11 cellular contexts compared by ENCODE assay signal in the genomic region with DNA sequence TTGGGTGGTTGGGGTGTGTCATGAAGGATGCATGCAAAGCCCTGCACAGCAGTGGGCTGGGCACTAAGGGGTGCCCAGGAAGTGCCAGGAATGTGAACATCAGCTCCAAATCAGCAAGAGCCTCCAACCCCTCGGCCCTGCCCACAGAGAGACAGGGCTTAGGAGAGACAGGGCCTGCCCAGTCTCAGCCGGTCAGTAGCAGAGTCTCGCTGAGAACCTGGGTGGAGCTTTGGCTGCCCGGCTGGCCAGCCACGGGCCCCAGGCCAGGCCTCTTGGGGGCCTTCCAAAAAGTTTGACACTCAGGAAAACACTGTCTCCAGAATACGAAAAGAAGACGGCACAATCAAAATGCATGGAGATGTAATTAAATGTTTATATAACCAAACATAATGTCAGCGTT. TPM values are rescaled to one million over a fixed set of nuclear protein-coding genes. Genes with fewer than 3 reads are reported as not detected.
DNase-seq lines count a peak whose midpoint lies in the region; ATAC-seq, FAIRE-seq and TF ChIP-seq lines count a peak whose summit lies in the region.
"Had no signal": no experiment of that assay in that cellular context is flagged by ENCODE, and none has a peak within 500 bp of the region (broad histone marks: within the 10 kb centered on the region; RNA-seq: fewer than 3 reads in every experiment).

No MANE protein-coding gene starts in this region.

- intact Hi-C loops in right lobe of liver (cut with DNase I) = no loop called here
- intact Hi-C loops in HepG2 (cut with micrococcal nuclease; ENCODE audit: unreplicated experiment) = no loop called here
- intact Hi-C loops in aorta (cut with DNase I) = loop anchor here in 1 of 2 donors (10.0 kb wide), 1 partner anchor 149 kb away; the partner anchor contains the start of genes CFAP99 and ZFYVE28
- intact Hi-C loops in OCI-LY7 (cut with micrococcal nuclease; ENCODE audit: unreplicated experiment) = no loop called here
- intact Hi-C loops in activated CD4-positive, alpha-beta memory T cell treated with anti-CD3 and anti-CD28 coated beads for 36 hours (cut with micrococcal nuclease) = no loop called here

- H3K4me3 ChIP-seq in right lobe of liver (no peak overlapping the region), HepG2 (replicated peaks in 1 of 3; ENCODE audit: insufficient read depth in 1 of 3, low read depth in 2 of 3, low read length in 3 of 3) (no peak overlapping the region), gastroesophageal sphincter (no peak overlapping the region), aorta (ENCODE audit: low read length in 2 of 2) (no peak overlapping the region), OCI-LY7 (ENCODE audit: low read depth, low read length, poor library complexity, severe bottlenecking) (no peak overlapping the region)
- H3K4me3 ChIP-seq: HAP-1 had no signal

- H3K79me2 ChIP-seq in HepG2 (ENCODE audit: insufficient read depth, low read length) (peaks cover under 1% of the 10 kb centered on the region), OCI-LY7 (ENCODE audit: insufficient read depth, low read depth, low read length) (no peaks in the 10 kb centered on the region)

- BruUV-seq in HepG2 (replicated peaks; lab: Mats Ljungman, UMichigan) (no TSS peak), OCI-LY7 (replicated peaks; lab: Mats Ljungman, UMichigan) (no TSS peak)

- H3K4me1 ChIP-seq in right lobe of liver = peaks cover 0 to 14% (median 1%) of the 10 kb centered on the region in 4 donors
- H3K4me1 ChIP-seq in HepG2 (ENCODE audit: insufficient read depth, low read length) = peaks cover 14% of the 10 kb centered on the region
- peaks cover 4 to 53% (median 17%) of the 10 kb centered on the region in 3 donors for H3K4me1 ChIP-seq in gastroesophageal sphincter
- no peaks in the 10 kb centered on the region for H3K4me1 ChIP-seq in aorta (ENCODE audit: control insufficient read depth in 1 of 2, insufficient read depth in 2 of 2, low read length in 2 of 2)
- H3K4me1 ChIP-seq in OCI-LY7 (ENCODE audit: insufficient read depth, low read length, poor library complexity, severe bottlenecking) = peaks cover 17% of the 10 kb centered on the region
- H3K4me1 ChIP-seq: HAP-1 had no signal

- TF ChIP-seq POLR2A in right lobe of liver (IDR thresholded peaks at IDR 0.05) (no peak), HepG2 (IDR thresholded peaks at IDR 0.05; ENCODE audit: insufficient read depth in 1 of 2, low read depth in 2 of 2, low read length in 2 of 2) (no peak), gastroesophageal sphincter (IDR thresholded peaks at IDR 0.05) (no peak)

- H3K27me3 ChIP-seq in right lobe of liver = no peaks in the 10 kb centered on the region
- peaks cover 22 to 59% of the 10 kb centered on the region in 2 experiments; a peak in 4 of 5 replicates for H3K27me3 ChIP-seq in HepG2 (ENCODE audit: control insufficient read depth in 1 of 2, insufficient read depth in 2 of 2, low read length in 2 of 2)
- H3K27me3 ChIP-seq in gastroesophageal sphincter = no peaks in the 10 kb centered on the region
- H3K27me3 ChIP-seq in aorta (ENCODE audit: control insufficient read depth in 1 of 2, insufficient read depth in 2 of 2, low read length in 1 of 2) = no peaks in the 10 kb centered on the region

- H3K9me3 Mint-ChIP-seq in activated CD4-positive, alpha-beta memory T cell treated with anti-CD3 and anti-CD28 coated beads for 36 hours = no peaks in the 10 kb centered on the region

- no peaks in the 10 kb centered on the region for H3K27me3 Mint-ChIP-seq in activated CD4-positive, alpha-beta memory T cell treated with anti-CD3 and anti-CD28 coated beads for 36 hours

- DNase-seq in right lobe of liver = peak; percentile 68 to 84 (median 77)
- no peak for DNase-seq in HepG2 (ENCODE audit: low spot score)
- peak in 29 of 56 donors; percentile 12 to 73 (median 38) for DNase-seq in nucleus accumbens (lab: John Stamatoyannopoulos, UW)
- DNase-seq in aorta = peak; percentile 77 to 89
- DNase-seq in OCI-LY7 (ENCODE audit: low spot score) = no peak
- no peak for DNase-seq in activated CD4-positive, alpha-beta memory T cell treated with anti-CD3 and anti-CD28 coated beads for 36 hours
- no peak for DNase-seq in stimulated activated naive CD4-positive, alpha-beta T cell treated with Interleukin-2 at 50 U/mL for 16 hours (lab: John Stamatoyannopoulos, UW)
- DNase-seq: activated CD8-positive, alpha-beta memory T cell treated with anti-CD3 and anti-CD28 coated beads, Interleukin-2, amount 50 U/mL, for 4 hours; central memory CD4-positive, alpha-beta T cell had no signal

- no peaks in the 10 kb centered on the region for H4K20me1 ChIP-seq in HepG2 (ENCODE audit: insufficient read depth, low read length)
- H4K20me1 ChIP-seq in OCI-LY7 (ENCODE audit: insufficient read depth, low read length) = no peaks in the 10 kb centered on the region

- WGBS in right lobe of liver (ENCODE audit: insufficient coverage, low coverage, low lambda C conversion rate, missing lambda C conversion rate) = 22% methylated on average over 6 of the region's 8 CpGs
- 16% methylated on average over 6 of the region's 8 CpGs for WGBS in HepG2 (ENCODE audit: low lambda C conversion rate)
- WGBS in gastroesophageal sphincter (ENCODE audit: low coverage in 1 of 2), 2 donors = 7 to 10% methylated on average over 3 to 7 of the region's 8 CpGs
- 6 to 7% methylated on average over 8 of the region's 8 CpGs for WGBS in aorta, 2 donors

- no peaks in the 10 kb centered on the region for H3K9me2 ChIP-seq in OCI-LY7 (ENCODE audit: insufficient read depth, low read length)

- H3K9ac ChIP-seq in HepG2 (ENCODE audit: insufficient read depth, low read depth, low read length) = no peak overlapping the region

- peak in 2 of 4 donors; percentile 10 to 17 for ATAC-seq in right lobe of liver
- ATAC-seq in HepG2 = no peak
- no peak for ATAC-seq in gastroesophageal sphincter
- no peak for ATAC-seq in aorta (ENCODE audit: low FRiP score)

- no peak for FAIRE-seq in HepG2 (lab: Jason Lieb, UNC)

- CTCF ChIA-PET in HepG2 (lab: Yijun Ruan, JAX; ENCODE audit: low intra/inter-chr PET ratio, low total read pairs) (no interaction called here), OCI-LY7 (lab: Charles Lee; ENCODE audit: unreplicated experiment) (no interaction called here)
- CTCF ChIA-PET in activated CD4-positive, alpha-beta memory T cell treated with anti-CD3 and anti-CD28 coated beads for 36 hours (lab: Charles Lee) = interaction anchor here (0.6 kb wide), 1 partner anchor 228 kb away, joined by 3 read pairs; no protein-coding TSS in a partner anchor

- in situ Hi-C loops in HepG2 (cut with HindIII; ENCODE audit: extremely low pct_ligation_motif_present, low pct_unique_long_range_greater_than_20kb) = no loop called here

- H3K36me3 ChIP-seq in right lobe of liver (no peaks in the 10 kb centered on the region), HepG2 (replicated peaks in 1 of 2; ENCODE audit: control insufficient read depth in 1 of 2, insufficient read depth in 2 of 2, low read length in 2 of 2) (no peaks in the 10 kb centered on the region), gastroesophageal sphincter (peaks cover 0 to 10% of the 10 kb centered on the region in 2 donors), aorta (ENCODE audit: control insufficient read depth in 1 of 2, insufficient read depth in 2 of 2, low read length in 1 of 2) (no peaks in the 10 kb centered on the region), OCI-LY7 (ENCODE audit: insufficient read depth, low read length) (no peaks in the 10 kb centered on the region)
- H3K36me3 ChIP-seq: HAP-1 had no signal

- no peak overlapping the region for H3K27ac ChIP-seq in right lobe of liver
- H3K27ac ChIP-seq in HepG2 (ENCODE audit: extremely low read length, insufficient read depth, low read length) = no peak overlapping the region
- H3K27ac ChIP-seq in gastroesophageal sphincter = peak overlapping the region in 3 of 4 donors; percentile 38 to 72 (median 67)
- no peak overlapping the region for H3K27ac ChIP-seq in aorta (ENCODE audit: low read depth in 1 of 2, low read length in 2 of 2)
- H3K27ac ChIP-seq in OCI-LY7 (ENCODE audit: low read depth, low read length, poor library complexity, severe bottlenecking) = no peak overlapping the region

- no peak overlapping the region for H3K4me3 Mint-ChIP-seq in activated CD4-positive, alpha-beta memory T cell treated with anti-CD3 and anti-CD28 coated beads for 36 hours

- no peaks in the 10 kb centered on the region for H3K36me3 Mint-ChIP-seq in activated CD4-positive, alpha-beta memory T cell treated with anti-CD3 and anti-CD28 coated beads for 36 hours

- H3K4me1 Mint-ChIP-seq in activated CD4-positive, alpha-beta memory T cell treated with anti-CD3 and anti-CD28 coated beads for 36 hours (ENCODE audit: low read depth) = no peaks in the 10 kb centered on the region

- no peak overlapping the region for H3K27ac Mint-ChIP-seq in activated CD4-positive, alpha-beta memory T cell treated with anti-CD3 and anti-CD28 coated beads for 36 hours

- no peak for TF ChIP-seq CTCF in right lobe of liver (IDR thresholded peaks at IDR 0.05)
- no peak for TF ChIP-seq CTCF in HepG2 (CRISPR knock-in tag; IDR thresholded peaks at IDR 0.05)
- TF ChIP-seq CTCF in gastroesophageal sphincter (IDR thresholded peaks at IDR 0.05) = no peak
- TF ChIP-seq CTCF in OCI-LY7 (conservative IDR thresholded peaks at IDR 0.05; ENCODE audit: low read length) = no peak

- H2AFZ ChIP-seq in HepG2 (ENCODE audit: low read length) = no peak overlapping the region
- no peak overlapping the region for H2AFZ ChIP-seq in OCI-LY7 (ENCODE audit: low read length)

- no peak for TF ChIP-seq RAD21 in HepG2 (CRISPR knock-in tag; IDR thresholded peaks at IDR 0.05)

- H3K9me3 ChIP-seq in right lobe of liver = no peaks in the 10 kb centered on the region
- no peaks in the 10 kb centered on the region for H3K9me3 ChIP-seq in HepG2 (ENCODE audit: low read length)
- no peaks in the 10 kb centered on the region for H3K9me3 ChIP-seq in gastroesophageal sphincter
- H3K9me3 ChIP-seq in aorta (ENCODE audit: control insufficient read depth, low read length) = no peaks in the 10 kb centered on the region
- H3K9me3 ChIP-seq in OCI-LY7 (ENCODE audit: low read length) = no peaks in the 10 kb centered on the region
- H3K9me3 ChIP-seq: HAP-1 had no signal

- H3K4me2 ChIP-seq in HepG2 (ENCODE audit: low read depth, low read length) (no peak overlapping the region), OCI-LY7 (ENCODE audit: low read length) (no peak overlapping the region)

- TF ChIP-seq EP300 in HepG2 (IDR thresholded peaks at IDR 0.05; ENCODE audit: low read depth in 2 of 2, low read length in 2 of 2) (no peak), HepG2 (CRISPR knock-in tag; IDR thresholded peaks at IDR 0.05; ENCODE audit: borderline replicate concordance) (no peak), gastroesophageal sphincter (IDR thresholded peaks at IDR 0.05) (no peak)

- POLR2A ChIA-PET in HepG2 (lab: Yijun Ruan, JAX) (interaction anchor here (0.5 kb wide), 1 partner anchor 24 kb away, joined by 3 read pairs; no protein-coding TSS in a partner anchor), OCI-LY7 (lab: Charles Lee) (no interaction called here)
- POLR2A ChIA-PET in activated CD4-positive, alpha-beta memory T cell treated with anti-CD3 and anti-CD28 coated beads for 36 hours (lab: Charles Lee) = no interaction called here

RNA-seq across cellular contexts. Expression of gene MXD4, which starts 4.3 kb away (rescaled TPM):
- total RNA-seq in right lobe of liver = 10 to 100 TPM; 17.8 to 23.0 (median 19.7) TPM
- total RNA-seq in HepG2 (2016; rRNA removed; fragmentation: Illumina TruSeq; extraction: Trizol) = 19.6 and 31.3 TPM in 2 replicates
- 36.9 and 47.9 TPM in 2 replicates for total RNA-seq in HepG2 (2016; cell fraction: cytosol; rRNA removed; fragmentation: Illumina TruSeq; extraction: Trizol; ENCODE audit: low read depth)
- total RNA-seq in HepG2 (2016; cell fraction: insoluble cytoplasmic fraction; rRNA removed; fragmentation: Illumina TruSeq; extraction: Trizol) = 17.4 and 29.0 TPM in 2 replicates
- total RNA-seq in HepG2 (2016; cell fraction: membrane; rRNA removed; fragmentation: Illumina TruSeq; extraction: Trizol) = 44.7 and 51.6 TPM in 2 replicates
- 17.8 and 19.3 TPM in 2 replicates for total RNA-seq in HepG2 (2016; cell fraction: nucleus; rRNA removed; fragmentation: Illumina TruSeq; extraction: Trizol)
- 29.0 and 35.5 TPM in 2 replicates for polyA plus RNA-seq in HepG2 (2011; rRNA removed)
- 18.8 and 32.8 TPM in 2 replicates for polyA plus RNA-seq in HepG2 (2011; cell fraction: cytosol; rRNA removed)
- 55.8 and 75.6 TPM in 2 replicates for polyA plus RNA-seq in HepG2 (2011; cell fraction: nucleus; rRNA removed)
- polyA plus RNA-seq in HepG2 (2012) = 13.3 and 19.0 TPM in 2 replicates
- 75.4 and 78.8 TPM in 2 replicates for polyA plus RNA-seq in HepG2 (2016; cell fraction: cytosol; fragmentation: Illumina TruSeq; extraction: Trizol; ENCODE audit: low read depth)
- 24.7 and 25.4 TPM in 2 replicates for polyA plus RNA-seq in HepG2 (2016; cell fraction: insoluble cytoplasmic fraction; fragmentation: Illumina TruSeq; extraction: Trizol; ENCODE audit: low read depth)
- 58.0 and 61.9 TPM in 2 replicates for polyA plus RNA-seq in HepG2 (2016; cell fraction: membrane; fragmentation: Illumina TruSeq; extraction: Trizol; ENCODE audit: low read depth)
- 40.4 and 42.9 TPM in 2 replicates for polyA plus RNA-seq in HepG2 (2016; cell fraction: nucleus; fragmentation: Illumina TruSeq; extraction: Trizol; ENCODE audit: insufficient read depth, low read depth)
- 56.0 and 71.8 TPM in 2 replicates for polyA minus RNA-seq in HepG2 (2011; rRNA and poly(A)+ RNA removed; ENCODE audit: low replicate concordance)
- polyA minus RNA-seq in HepG2 (2011; cell fraction: cytosol; rRNA and poly(A)+ RNA removed) = 16.4 and 18.3 TPM in 2 replicates
- polyA minus RNA-seq in HepG2 (2011; cell fraction: nucleus; rRNA and poly(A)+ RNA removed) = 38.0 and 41.2 TPM in 2 replicates
- total RNA-seq in gastroesophageal sphincter = 10 to 100 TPM; 36.1 to 76.2 (median 55.6) TPM
- 10 to 100 TPM; 45.7 to 75.4 TPM for total RNA-seq in aorta
- polyA plus RNA-seq in aorta = 10 to 100 TPM; 36.9 to 75.1 TPM
- 2.4 and 3.0 TPM in 2 replicates for total RNA-seq in OCI-LY7 (2014; rRNA removed; shearing (Covaris generic))
- total RNA-seq in OCI-LY7 (2022) = 10.4 and 11.6 TPM in 2 replicates
- 1 to 10 TPM; 3.6 to 4.9 TPM for total RNA-seq in activated CD4-positive, alpha-beta memory T cell treated with anti-CD3 and anti-CD28 coated beads for 36 hours

RNA-seq across cellular contexts. Expression of gene HAUS3, which starts 24.3 kb away (rescaled TPM):
- 1 to 10 TPM; 3.5 to 5.1 (median 4.6) TPM for total RNA-seq in right lobe of liver
- 12.6 and 16.3 TPM in 2 replicates for total RNA-seq in HepG2 (2016; rRNA removed; fragmentation: Illumina TruSeq; extraction: Trizol)
- 0.71 TPM in 2 replicates for total RNA-seq in HepG2 (2016; cell fraction: cytosol; rRNA removed; fragmentation: Illumina TruSeq; extraction: Trizol; ENCODE audit: low read depth)
- 12.9 and 15.5 TPM in 2 replicates for total RNA-seq in HepG2 (2016; cell fraction: insoluble cytoplasmic fraction; rRNA removed; fragmentation: Illumina TruSeq; extraction: Trizol)
- 3.8 and 4.0 TPM in 2 replicates for total RNA-seq in HepG2 (2016; cell fraction: membrane; rRNA removed; fragmentation: Illumina TruSeq; extraction: Trizol)
- total RNA-seq in HepG2 (2016; cell fraction: nucleus; rRNA removed; fragmentation: Illumina TruSeq; extraction: Trizol) = 10.8 and 13.7 TPM in 2 replicates
- polyA plus RNA-seq in HepG2 (2011; rRNA removed) = 3.3 and 3.9 TPM in 2 replicates
- polyA plus RNA-seq in HepG2 (2011; cell fraction: cytosol; rRNA removed) = 1.8 and 1.9 TPM in 2 replicates
- polyA plus RNA-seq in HepG2 (2011; cell fraction: nucleus; rRNA removed) = 4.8 and 5.1 TPM in 2 replicates
- 5.4 and 6.4 TPM in 2 replicates for polyA plus RNA-seq in HepG2 (2012)
- 0.45 and 0.70 TPM in 2 replicates for polyA plus RNA-seq in HepG2 (2016; cell fraction: cytosol; fragmentation: Illumina TruSeq; extraction: Trizol; ENCODE audit: low read depth)
- 12.2 and 12.5 TPM in 2 replicates for polyA plus RNA-seq in HepG2 (2016; cell fraction: insoluble cytoplasmic fraction; fragmentation: Illumina TruSeq; extraction: Trizol; ENCODE audit: low read depth)
- 1.8 TPM in 2 replicates for polyA plus RNA-seq in HepG2 (2016; cell fraction: membrane; fragmentation: Illumina TruSeq; extraction: Trizol; ENCODE audit: low read depth)
- 26.7 and 27.4 TPM in 2 replicates for polyA plus RNA-seq in HepG2 (2016; cell fraction: nucleus; fragmentation: Illumina TruSeq; extraction: Trizol; ENCODE audit: insufficient read depth, low read depth)
- polyA minus RNA-seq in HepG2 (2011; rRNA and poly(A)+ RNA removed; ENCODE audit: low replicate concordance) = 1.8 and 2.1 TPM in 2 replicates
- polyA minus RNA-seq in HepG2 (2011; cell fraction: cytosol; rRNA and poly(A)+ RNA removed) = 2.2 and 3.3 TPM in 2 replicates
- 5.8 and 6.0 TPM in 2 replicates for polyA minus RNA-seq in HepG2 (2011; cell fraction: nucleus; rRNA and poly(A)+ RNA removed)
- 10 to 100 TPM in 3 of 4 donors, 1 to 10 TPM in 1; 10.0 to 16.3 (median 12.7) TPM for total RNA-seq in gastroesophageal sphincter
- total RNA-seq in aorta = 10 to 100 TPM; 11.1 to 16.2 TPM
- 1 to 10 TPM; 3.8 to 9.2 TPM for polyA plus RNA-seq in aorta
- total RNA-seq in OCI-LY7 (2014; rRNA removed; shearing (Covaris generic)) = 15.9 and 20.1 TPM in 2 replicates
- total RNA-seq in OCI-LY7 (2022) = 21.1 and 22.2 TPM in 2 replicates
- total RNA-seq in activated CD4-positive, alpha-beta memory T cell treated with anti-CD3 and anti-CD28 coated beads for 36 hours = 10 to 100 TPM; 20.2 to 20.3 TPM

RNA-seq across cellular contexts. Expression of gene POLN, which starts 24.3 kb away (rescaled TPM):
- total RNA-seq in right lobe of liver (1 to 10 TPM in 4 of 6 experiments, under 1 TPM in 2; 0.87 to 2.5 (median 1.4) TPM), HepG2 (2016; rRNA removed; fragmentation: Illumina TruSeq; extraction: Trizol) (0.60 and 0.93 TPM in 2 replicates), gastroesophageal sphincter (1 to 10 TPM; 1.5 to 4.6 (median 2.6) TPM), aorta (1 to 10 TPM; 3.2 to 6.6 TPM), OCI-LY7 (2022) (3.5 and 4.0 TPM in 2 replicates)
- total RNA-seq in HepG2 (2016; cell fraction: cytosol; rRNA removed; fragmentation: Illumina TruSeq; extraction: Trizol; ENCODE audit: low read depth) = 2.3 and 2.5 TPM in 2 replicates
- 0.68 and 1.1 TPM in 2 replicates for total RNA-seq in HepG2 (2016; cell fraction: insoluble cytoplasmic fraction; rRNA removed; fragmentation: Illumina TruSeq; extraction: Trizol)
- 1.6 and 1.9 TPM in 2 replicates for total RNA-seq in HepG2 (2016; cell fraction: membrane; rRNA removed; fragmentation: Illumina TruSeq; extraction: Trizol)
- 1.1 and 1.5 TPM in 2 replicates for total RNA-seq in HepG2 (2016; cell fraction: nucleus; rRNA removed; fragmentation: Illumina TruSeq; extraction: Trizol)
- polyA plus RNA-seq in HepG2 (2011; rRNA removed) (1.2 and 1.5 TPM in 2 replicates), aorta (1 to 10 TPM in 1 of 2 donors, not detected in 1; 7.0 TPM)
- polyA plus RNA-seq in HepG2 (2011; cell fraction: cytosol; rRNA removed) = 0.81 and 3.7 TPM in 2 replicates
- 2.7 and 3.7 TPM in 2 replicates for polyA plus RNA-seq in HepG2 (2011; cell fraction: nucleus; rRNA removed)
- polyA plus RNA-seq in HepG2 (2012) = 0.39 and 0.48 TPM in 2 replicates
- 1.0 and 1.4 TPM in 2 replicates for polyA plus RNA-seq in HepG2 (2016; cell fraction: cytosol; fragmentation: Illumina TruSeq; extraction: Trizol; ENCODE audit: low read depth)
- 0.57 and 1.2 TPM in 2 replicates for polyA plus RNA-seq in HepG2 (2016; cell fraction: insoluble cytoplasmic fraction; fragmentation: Illumina TruSeq; extraction: Trizol; ENCODE audit: low read depth)
- 0.90 and 1.4 TPM in 2 replicates for polyA plus RNA-seq in HepG2 (2016; cell fraction: membrane; fragmentation: Illumina TruSeq; extraction: Trizol; ENCODE audit: low read depth)
- 0.88 and 2.2 TPM in 2 replicates for polyA plus RNA-seq in HepG2 (2016; cell fraction: nucleus; fragmentation: Illumina TruSeq; extraction: Trizol; ENCODE audit: insufficient read depth, low read depth)
- polyA minus RNA-seq in HepG2 (2011; rRNA and poly(A)+ RNA removed; ENCODE audit: low replicate concordance) = 0.44 and 0.96 TPM in 2 replicates
- 1.2 and 1.3 TPM in 2 replicates for polyA minus RNA-seq in HepG2 (2011; cell fraction: cytosol; rRNA and poly(A)+ RNA removed)
- 0.75 and 1.2 TPM in 2 replicates for polyA minus RNA-seq in HepG2 (2011; cell fraction: nucleus; rRNA and poly(A)+ RNA removed)
- total RNA-seq in OCI-LY7 (2014; rRNA removed; shearing (Covaris generic)) = 2.7 and 4.4 TPM in 2 replicates
- total RNA-seq in activated CD4-positive, alpha-beta memory T cell treated with anti-CD3 and anti-CD28 coated beads for 36 hours = 1 to 10 TPM; 2.7 to 4.0 TPM

Comparison
In these comparisons a context has a peak if more than half of its experiments do, and no peak if none do; other contexts are left out.
1. DNase-seq: peak in right lobe of liver (3 of 3), nucleus accumbens (29 of 56) and aorta (2 of 2); none in HepG2 (single experiment), OCI-LY7 (single experiment), activated CD4-positive, alpha-beta memory T cell treated with anti-CD3 and anti-CD28 coated beads for 36 hours (single experiment) and stimulated activated naive CD4-positive, alpha-beta T cell treated with Interleukin-2 at 50 U/mL for 16 hours (single experiment).
2. H3K27ac ChIP-seq: peak in gastroesophageal sphincter (3 of 4); none in right lobe of liver (0 of 3), HepG2 (single experiment), aorta (0 of 2) and OCI-LY7 (single experiment).